In the genomic region with DNA sequence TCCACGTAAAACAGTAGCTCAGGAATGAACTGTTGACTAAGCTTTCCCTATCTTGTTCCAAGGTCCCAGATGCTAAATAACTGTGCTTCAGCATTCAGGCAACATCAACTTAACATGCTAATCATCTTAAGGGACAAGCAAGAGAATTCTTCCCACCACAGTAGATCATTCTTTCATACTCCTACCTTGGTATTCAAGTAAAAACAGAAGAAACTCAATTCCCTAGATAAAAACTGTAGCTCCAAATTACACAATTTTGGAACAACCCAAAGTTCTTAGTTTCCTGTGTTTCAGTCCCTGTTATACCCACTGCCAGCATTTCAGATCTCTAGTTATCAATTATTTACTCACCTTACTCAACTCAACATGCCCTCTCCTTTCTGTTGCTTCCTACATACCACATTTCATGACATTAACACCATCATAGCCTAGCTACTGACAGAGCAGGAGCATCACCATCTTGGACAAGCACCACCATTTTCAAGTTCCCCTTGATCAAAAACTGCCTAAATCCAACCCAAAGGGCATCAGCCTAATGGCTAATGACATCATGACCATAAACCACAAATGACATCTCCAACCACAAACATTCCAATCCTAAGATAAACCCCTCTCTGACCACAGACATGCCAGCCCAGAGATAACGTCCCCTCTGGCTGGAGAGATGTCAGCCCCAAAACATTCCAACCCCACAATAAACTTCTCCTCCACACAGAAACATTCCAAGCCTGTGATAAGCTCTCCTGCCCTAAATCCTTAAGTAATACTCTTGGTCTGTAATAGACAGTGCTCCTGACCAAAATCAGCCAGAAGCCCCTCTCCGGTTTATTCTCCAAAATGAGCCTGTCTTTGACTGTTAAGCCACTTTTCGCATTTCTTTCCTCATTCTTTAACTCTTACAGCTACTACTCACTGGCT, we compare ENCODE assay signal across 1 cellular context.
TF ChIP-seq lines count a peak whose summit lies in the region.

No MANE protein-coding gene starts in this region.

TF ChIP-seq in K562, 482 proteins besides CTCF, POLR2A, EP300 and RAD21 (continued from another document and continues in another):
- peak; percentile 36 for TF ChIP-seq PRDM10 (IDR thresholded peaks at IDR 0.05; ENCODE audit: partially characterized antibody)
- peak; percentile 94 for TF ChIP-seq FOSL1 (tag; conservative IDR thresholded peaks at IDR 0.05)
- TF ChIP-seq ZFP36 (IDR thresholded peaks at IDR 0.05; ENCODE audit: low read depth, low read length, partially characterized antibody), result peak; percentile 11
- TF ChIP-seq KLF10 (CRISPR knock-in tag; IDR thresholded peaks at IDR 0.05), result no peak
- TF ChIP-seq MLLT1 (IDR thresholded peaks at IDR 0.05), result peak in 1 of 2 experiments; percentile 100; a peak in 2 of 4 replicates
- peak; percentile 98 for TF ChIP-seq HES1 (IDR thresholded peaks at IDR 0.05; ENCODE audit: low read depth)
- TF ChIP-seq, protein P1, sequence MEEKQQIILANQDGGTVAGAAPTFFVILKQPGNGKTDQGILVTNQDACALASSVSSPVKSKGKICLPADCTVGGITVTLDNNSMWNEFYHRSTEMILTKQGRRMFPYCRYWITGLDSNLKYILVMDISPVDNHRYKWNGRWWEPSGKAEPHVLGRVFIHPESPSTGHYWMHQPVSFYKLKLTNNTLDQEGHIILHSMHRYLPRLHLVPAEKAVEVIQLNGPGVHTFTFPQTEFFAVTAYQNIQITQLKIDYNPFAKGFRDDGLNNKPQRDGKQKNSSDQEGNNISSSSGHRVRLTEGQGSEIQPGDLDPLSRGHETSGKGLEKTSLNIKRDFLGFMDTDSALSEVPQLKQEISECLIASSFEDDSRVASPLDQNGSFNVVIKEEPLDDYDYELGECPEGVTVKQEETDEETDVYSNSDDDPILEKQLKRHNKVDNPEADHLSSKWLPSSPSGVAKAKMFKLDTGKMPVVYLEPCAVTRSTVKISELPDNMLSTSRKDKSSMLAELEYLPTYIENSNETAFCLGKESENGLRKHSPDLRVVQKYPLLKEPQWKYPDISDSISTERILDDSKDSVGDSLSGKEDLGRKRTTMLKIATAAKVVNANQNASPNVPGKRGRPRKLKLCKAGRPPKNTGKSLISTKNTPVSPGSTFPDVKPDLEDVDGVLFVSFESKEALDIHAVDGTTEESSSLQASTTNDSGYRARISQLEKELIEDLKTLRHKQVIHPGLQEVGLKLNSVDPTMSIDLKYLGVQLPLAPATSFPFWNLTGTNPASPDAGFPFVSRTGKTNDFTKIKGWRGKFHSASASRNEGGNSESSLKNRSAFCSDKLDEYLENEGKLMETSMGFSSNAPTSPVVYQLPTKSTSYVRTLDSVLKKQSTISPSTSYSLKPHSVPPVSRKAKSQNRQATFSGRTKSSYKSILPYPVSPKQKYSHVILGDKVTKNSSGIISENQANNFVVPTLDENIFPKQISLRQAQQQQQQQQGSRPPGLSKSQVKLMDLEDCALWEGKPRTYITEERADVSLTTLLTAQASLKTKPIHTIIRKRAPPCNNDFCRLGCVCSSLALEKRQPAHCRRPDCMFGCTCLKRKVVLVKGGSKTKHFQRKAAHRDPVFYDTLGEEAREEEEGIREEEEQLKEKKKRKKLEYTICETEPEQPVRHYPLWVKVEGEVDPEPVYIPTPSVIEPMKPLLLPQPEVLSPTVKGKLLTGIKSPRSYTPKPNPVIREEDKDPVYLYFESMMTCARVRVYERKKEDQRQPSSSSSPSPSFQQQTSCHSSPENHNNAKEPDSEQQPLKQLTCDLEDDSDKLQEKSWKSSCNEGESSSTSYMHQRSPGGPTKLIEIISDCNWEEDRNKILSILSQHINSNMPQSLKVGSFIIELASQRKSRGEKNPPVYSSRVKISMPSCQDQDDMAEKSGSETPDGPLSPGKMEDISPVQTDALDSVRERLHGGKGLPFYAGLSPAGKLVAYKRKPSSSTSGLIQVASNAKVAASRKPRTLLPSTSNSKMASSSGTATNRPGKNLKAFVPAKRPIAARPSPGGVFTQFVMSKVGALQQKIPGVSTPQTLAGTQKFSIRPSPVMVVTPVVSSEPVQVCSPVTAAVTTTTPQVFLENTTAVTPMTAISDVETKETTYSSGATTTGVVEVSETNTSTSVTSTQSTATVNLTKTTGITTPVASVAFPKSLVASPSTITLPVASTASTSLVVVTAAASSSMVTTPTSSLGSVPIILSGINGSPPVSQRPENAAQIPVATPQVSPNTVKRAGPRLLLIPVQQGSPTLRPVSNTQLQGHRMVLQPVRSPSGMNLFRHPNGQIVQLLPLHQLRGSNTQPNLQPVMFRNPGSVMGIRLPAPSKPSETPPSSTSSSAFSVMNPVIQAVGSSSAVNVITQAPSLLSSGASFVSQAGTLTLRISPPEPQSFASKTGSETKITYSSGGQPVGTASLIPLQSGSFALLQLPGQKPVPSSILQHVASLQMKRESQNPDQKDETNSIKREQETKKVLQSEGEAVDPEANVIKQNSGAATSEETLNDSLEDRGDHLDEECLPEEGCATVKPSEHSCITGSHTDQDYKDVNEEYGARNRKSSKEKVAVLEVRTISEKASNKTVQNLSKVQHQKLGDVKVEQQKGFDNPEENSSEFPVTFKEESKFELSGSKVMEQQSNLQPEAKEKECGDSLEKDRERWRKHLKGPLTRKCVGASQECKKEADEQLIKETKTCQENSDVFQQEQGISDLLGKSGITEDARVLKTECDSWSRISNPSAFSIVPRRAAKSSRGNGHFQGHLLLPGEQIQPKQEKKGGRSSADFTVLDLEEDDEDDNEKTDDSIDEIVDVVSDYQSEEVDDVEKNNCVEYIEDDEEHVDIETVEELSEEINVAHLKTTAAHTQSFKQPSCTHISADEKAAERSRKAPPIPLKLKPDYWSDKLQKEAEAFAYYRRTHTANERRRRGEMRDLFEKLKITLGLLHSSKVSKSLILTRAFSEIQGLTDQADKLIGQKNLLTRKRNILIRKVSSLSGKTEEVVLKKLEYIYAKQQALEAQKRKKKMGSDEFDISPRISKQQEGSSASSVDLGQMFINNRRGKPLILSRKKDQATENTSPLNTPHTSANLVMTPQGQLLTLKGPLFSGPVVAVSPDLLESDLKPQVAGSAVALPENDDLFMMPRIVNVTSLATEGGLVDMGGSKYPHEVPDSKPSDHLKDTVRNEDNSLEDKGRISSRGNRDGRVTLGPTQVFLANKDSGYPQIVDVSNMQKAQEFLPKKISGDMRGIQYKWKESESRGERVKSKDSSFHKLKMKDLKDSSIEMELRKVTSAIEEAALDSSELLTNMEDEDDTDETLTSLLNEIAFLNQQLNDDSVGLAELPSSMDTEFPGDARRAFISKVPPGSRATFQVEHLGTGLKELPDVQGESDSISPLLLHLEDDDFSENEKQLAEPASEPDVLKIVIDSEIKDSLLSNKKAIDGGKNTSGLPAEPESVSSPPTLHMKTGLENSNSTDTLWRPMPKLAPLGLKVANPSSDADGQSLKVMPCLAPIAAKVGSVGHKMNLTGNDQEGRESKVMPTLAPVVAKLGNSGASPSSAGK (IDR thresholded peaks at IDR 0.05), result no peak
- TF ChIP-seq KAT2B (IDR thresholded peaks at IDR 0.05; ENCODE audit: low read depth, low read length), result no peak
- TF ChIP-seq RBFOX2 (IDR thresholded peaks at IDR 0.05; ENCODE audit: low read depth, low read length), result no peak
- TF ChIP-seq MTA1 (IDR thresholded peaks at IDR 0.05; ENCODE audit: borderline replicate concordance), result peak; percentile 93
- TF ChIP-seq SRF (CRISPR knock-in tag; IDR thresholded peaks at IDR 0.05), result no peak
- peak; percentile 93 for TF ChIP-seq NCOA1 (IDR thresholded peaks at IDR 0.05; ENCODE audit: low read depth)
- TF ChIP-seq ZNF766 (CRISPR knock-in tag; conservative IDR thresholded peaks at IDR 0.05), result peak; percentile 97
- TF ChIP-seq, protein P2, sequence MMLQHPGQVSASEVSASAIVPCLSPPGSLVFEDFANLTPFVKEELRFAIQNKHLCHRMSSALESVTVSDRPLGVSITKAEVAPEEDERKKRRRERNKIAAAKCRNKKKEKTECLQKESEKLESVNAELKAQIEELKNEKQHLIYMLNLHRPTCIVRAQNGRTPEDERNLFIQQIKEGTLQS (IDR thresholded peaks at IDR 0.05), result peak; percentile 97
- TF ChIP-seq, protein P2 (CRISPR knock-in tag; conservative IDR thresholded peaks at IDR 0.05), result peak; percentile 76
- TF ChIP-seq ESRRB (CRISPR knock-in tag; IDR thresholded peaks at IDR 0.05; ENCODE audit: borderline replicate concordance), result no peak
- TF ChIP-seq ETS2 (tag; IDR thresholded peaks at IDR 0.05; ENCODE audit: borderline replicate concordance, poor library complexity, severe bottlenecking), result no peak
- no peak for TF ChIP-seq NKRF (IDR thresholded peaks at IDR 0.05; ENCODE audit: borderline replicate concordance)
- TF ChIP-seq, protein P3, sequence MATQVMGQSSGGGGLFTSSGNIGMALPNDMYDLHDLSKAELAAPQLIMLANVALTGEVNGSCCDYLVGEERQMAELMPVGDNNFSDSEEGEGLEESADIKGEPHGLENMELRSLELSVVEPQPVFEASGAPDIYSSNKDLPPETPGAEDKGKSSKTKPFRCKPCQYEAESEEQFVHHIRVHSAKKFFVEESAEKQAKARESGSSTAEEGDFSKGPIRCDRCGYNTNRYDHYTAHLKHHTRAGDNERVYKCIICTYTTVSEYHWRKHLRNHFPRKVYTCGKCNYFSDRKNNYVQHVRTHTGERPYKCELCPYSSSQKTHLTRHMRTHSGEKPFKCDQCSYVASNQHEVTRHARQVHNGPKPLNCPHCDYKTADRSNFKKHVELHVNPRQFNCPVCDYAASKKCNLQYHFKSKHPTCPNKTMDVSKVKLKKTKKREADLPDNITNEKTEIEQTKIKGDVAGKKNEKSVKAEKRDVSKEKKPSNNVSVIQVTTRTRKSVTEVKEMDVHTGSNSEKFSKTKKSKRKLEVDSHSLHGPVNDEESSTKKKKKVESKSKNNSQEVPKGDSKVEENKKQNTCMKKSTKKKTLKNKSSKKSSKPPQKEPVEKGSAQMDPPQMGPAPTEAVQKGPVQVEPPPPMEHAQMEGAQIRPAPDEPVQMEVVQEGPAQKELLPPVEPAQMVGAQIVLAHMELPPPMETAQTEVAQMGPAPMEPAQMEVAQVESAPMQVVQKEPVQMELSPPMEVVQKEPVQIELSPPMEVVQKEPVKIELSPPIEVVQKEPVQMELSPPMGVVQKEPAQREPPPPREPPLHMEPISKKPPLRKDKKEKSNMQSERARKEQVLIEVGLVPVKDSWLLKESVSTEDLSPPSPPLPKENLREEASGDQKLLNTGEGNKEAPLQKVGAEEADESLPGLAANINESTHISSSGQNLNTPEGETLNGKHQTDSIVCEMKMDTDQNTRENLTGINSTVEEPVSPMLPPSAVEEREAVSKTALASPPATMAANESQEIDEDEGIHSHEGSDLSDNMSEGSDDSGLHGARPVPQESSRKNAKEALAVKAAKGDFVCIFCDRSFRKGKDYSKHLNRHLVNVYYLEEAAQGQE (CRISPR knock-in tag; IDR thresholded peaks at IDR 0.05; ENCODE audit: low read depth), result no peak
